1 cellular context compared by ENCODE assay signal in the genomic region with DNA sequence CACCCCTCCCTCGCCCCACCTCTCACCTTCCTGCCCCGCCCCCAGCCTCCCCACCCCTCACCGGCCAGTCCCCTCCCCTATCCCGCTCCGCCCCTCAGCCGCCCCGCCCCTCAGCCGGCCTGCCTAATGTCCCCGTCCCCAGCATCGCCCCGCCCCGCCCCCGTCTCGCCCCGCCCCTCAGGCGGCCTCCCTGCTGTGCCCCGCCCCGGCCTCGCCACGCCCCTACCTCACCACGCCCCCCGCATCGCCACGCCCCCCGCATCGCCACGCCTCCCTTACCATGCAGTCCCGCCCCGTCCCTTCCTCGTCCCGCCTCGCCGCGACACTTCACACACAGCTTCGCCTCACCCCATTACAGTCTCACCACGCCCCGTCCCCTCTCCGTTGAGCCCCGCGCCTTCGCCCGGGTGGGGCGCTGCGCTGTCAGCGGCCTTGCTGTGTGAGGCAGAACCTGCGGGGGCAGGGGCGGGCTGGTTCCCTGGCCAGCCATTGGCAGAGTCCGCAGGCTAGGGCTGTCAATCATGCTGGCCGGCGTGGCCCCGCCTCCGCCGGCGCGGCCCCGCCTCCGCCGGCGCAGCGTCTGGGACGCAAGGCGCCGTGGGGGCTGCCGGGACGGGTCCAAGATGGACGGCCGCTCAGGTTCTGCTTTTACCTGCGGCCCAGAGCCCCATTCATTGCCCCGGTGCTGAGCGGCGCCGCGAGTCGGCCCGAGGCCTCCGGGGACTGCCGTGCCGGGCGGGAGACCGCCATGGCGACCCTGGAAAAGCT.
TF ChIP-seq lines count a peak whose summit lies in the region.

A gene (plus strand): TSS at position 604 of the 768 bp plus-strand sequence. CDS start 145 bp downstream, at position 749.
A gene (minus strand): TSS at position 461 of the 768 bp plus-strand sequence.

TF ChIP-seq in GM12878, 131 proteins besides CTCF, POLR2A, EP300 and RAD21 (continued from another document and continues in another):
- TF ChIP-seq, protein P1, sequence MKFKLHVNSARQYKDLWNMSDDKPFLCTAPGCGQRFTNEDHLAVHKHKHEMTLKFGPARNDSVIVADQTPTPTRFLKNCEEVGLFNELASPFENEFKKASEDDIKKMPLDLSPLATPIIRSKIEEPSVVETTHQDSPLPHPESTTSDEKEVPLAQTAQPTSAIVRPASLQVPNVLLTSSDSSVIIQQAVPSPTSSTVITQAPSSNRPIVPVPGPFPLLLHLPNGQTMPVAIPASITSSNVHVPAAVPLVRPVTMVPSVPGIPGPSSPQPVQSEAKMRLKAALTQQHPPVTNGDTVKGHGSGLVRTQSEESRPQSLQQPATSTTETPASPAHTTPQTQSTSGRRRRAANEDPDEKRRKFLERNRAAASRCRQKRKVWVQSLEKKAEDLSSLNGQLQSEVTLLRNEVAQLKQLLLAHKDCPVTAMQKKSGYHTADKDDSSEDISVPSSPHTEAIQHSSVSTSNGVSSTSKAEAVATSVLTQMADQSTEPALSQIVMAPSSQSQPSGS (IDR thresholded peaks at IDR 0.05; ENCODE audit: low read length) = no peak
- TF ChIP-seq, protein P2, sequence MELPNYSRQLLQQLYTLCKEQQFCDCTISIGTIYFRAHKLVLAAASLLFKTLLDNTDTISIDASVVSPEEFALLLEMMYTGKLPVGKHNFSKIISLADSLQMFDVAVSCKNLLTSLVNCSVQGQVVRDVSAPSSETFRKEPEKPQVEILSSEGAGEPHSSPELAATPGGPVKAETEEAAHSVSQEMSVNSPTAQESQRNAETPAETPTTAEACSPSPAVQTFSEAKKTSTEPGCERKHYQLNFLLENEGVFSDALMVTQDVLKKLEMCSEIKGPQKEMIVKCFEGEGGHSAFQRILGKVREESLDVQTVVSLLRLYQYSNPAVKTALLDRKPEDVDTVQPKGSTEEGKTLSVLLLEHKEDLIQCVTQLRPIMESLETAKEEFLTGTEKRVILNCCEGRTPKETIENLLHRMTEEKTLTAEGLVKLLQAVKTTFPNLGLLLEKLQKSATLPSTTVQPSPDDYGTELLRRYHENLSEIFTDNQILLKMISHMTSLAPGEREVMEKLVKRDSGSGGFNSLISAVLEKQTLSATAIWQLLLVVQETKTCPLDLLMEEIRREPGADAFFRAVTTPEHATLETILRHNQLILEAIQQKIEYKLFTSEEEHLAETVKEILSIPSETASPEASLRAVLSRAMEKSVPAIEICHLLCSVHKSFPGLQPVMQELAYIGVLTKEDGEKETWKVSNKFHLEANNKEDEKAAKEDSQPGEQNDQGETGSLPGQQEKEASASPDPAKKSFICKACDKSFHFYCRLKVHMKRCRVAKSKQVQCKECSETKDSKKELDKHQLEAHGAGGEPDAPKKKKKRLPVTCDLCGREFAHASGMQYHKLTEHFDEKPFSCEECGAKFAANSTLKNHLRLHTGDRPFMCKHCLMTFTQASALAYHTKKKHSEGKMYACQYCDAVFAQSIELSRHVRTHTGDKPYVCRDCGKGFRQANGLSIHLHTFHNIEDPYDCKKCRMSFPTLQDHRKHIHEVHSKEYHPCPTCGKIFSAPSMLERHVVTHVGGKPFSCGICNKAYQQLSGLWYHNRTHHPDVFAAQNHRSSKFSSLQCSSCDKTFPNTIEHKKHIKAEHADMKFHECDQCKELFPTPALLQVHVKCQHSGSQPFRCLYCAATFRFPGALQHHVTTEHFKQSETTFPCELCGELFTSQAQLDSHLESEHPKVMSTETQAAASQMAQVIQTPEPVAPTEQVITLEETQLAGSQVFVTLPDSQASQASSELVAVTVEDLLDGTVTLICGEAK (IDR thresholded peaks at IDR 0.05; ENCODE audit: borderline replicate concordance) = no peak
- no peak for TF ChIP-seq ZNF384 (IDR thresholded peaks at IDR 0.05; ENCODE audit: borderline replicate concordance, low read depth, low read length)
- TF ChIP-seq YBX1 (IDR thresholded peaks at IDR 0.05) = no peak
- no peak for TF ChIP-seq IKZF2 (IDR thresholded peaks at IDR 0.05)
- TF ChIP-seq, protein P3, sequence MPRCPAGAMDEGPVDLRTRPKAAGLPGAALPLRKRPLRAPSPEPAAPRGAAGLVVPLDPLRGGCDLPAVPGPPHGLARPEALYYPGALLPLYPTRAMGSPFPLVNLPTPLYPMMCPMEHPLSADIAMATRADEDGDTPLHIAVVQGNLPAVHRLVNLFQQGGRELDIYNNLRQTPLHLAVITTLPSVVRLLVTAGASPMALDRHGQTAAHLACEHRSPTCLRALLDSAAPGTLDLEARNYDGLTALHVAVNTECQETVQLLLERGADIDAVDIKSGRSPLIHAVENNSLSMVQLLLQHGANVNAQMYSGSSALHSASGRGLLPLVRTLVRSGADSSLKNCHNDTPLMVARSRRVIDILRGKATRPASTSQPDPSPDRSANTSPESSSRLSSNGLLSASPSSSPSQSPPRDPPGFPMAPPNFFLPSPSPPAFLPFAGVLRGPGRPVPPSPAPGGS (IDR thresholded peaks at IDR 0.05; ENCODE audit: borderline replicate concordance, insufficient read depth, low read depth, low read length, poor library complexity, severe bottlenecking) = no peak
- no peak for TF ChIP-seq KDM1A (IDR thresholded peaks at IDR 0.05; ENCODE audit: borderline replicate concordance)
- no peak for TF ChIP-seq SMAD1 (IDR thresholded peaks at IDR 0.05; ENCODE audit: low read depth, partially characterized antibody)
- no peak; the same call in 2 of the 3 replicates for TF ChIP-seq POU2F2 (IDR thresholded peaks at IDR 0.05; ENCODE audit: borderline replicate concordance, low read depth, low read length)
- no peak for TF ChIP-seq CBX3 (IDR thresholded peaks at IDR 0.05; ENCODE audit: borderline replicate concordance, low read depth)
- peak; percentile 96 for TF ChIP-seq YY1 (IDR thresholded peaks at IDR 0.05; ENCODE audit: low read depth, low read length)
- TF ChIP-seq NR2F1 (conservative IDR thresholded peaks at IDR 0.05) = 0 out of 2 replicates have a peak, but pooled peaks have one; percentile 28
- no peak for TF ChIP-seq MEF2A (IDR thresholded peaks at IDR 0.05; ENCODE audit: insufficient read depth, low read depth, low read length)
- TF ChIP-seq FOS (IDR thresholded peaks at IDR 0.05; ENCODE audit: borderline replicate concordance, extremely low read depth, insufficient read length) = no peak
- TF ChIP-seq, protein P4, sequence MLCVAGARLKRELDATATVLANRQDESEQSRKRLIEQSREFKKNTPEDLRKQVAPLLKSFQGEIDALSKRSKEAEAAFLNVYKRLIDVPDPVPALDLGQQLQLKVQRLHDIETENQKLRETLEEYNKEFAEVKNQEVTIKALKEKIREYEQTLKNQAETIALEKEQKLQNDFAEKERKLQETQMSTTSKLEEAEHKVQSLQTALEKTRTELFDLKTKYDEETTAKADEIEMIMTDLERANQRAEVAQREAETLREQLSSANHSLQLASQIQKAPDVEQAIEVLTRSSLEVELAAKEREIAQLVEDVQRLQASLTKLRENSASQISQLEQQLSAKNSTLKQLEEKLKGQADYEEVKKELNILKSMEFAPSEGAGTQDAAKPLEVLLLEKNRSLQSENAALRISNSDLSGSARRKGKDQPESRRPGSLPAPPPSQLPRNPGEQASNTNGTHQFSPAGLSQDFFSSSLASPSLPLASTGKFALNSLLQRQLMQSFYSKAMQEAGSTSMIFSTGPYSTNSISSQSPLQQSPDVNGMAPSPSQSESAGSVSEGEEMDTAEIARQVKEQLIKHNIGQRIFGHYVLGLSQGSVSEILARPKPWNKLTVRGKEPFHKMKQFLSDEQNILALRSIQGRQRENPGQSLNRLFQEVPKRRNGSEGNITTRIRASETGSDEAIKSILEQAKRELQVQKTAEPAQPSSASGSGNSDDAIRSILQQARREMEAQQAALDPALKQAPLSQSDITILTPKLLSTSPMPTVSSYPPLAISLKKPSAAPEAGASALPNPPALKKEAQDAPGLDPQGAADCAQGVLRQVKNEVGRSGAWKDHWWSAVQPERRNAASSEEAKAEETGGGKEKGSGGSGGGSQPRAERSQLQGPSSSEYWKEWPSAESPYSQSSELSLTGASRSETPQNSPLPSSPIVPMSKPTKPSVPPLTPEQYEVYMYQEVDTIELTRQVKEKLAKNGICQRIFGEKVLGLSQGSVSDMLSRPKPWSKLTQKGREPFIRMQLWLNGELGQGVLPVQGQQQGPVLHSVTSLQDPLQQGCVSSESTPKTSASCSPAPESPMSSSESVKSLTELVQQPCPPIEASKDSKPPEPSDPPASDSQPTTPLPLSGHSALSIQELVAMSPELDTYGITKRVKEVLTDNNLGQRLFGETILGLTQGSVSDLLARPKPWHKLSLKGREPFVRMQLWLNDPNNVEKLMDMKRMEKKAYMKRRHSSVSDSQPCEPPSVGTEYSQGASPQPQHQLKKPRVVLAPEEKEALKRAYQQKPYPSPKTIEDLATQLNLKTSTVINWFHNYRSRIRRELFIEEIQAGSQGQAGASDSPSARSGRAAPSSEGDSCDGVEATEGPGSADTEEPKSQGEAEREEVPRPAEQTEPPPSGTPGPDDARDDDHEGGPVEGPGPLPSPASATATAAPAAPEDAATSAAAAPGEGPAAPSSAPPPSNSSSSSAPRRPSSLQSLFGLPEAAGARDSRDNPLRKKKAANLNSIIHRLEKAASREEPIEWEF (IDR thresholded peaks at IDR 0.05; ENCODE audit: insufficient replicate concordance, low read depth, low read length) = no peak
- no peak for TF ChIP-seq RBBP5 (conservative IDR thresholded peaks at IDR 0.05)
- no peak for TF ChIP-seq SUZ12 (IDR thresholded peaks at IDR 0.05; ENCODE audit: unreplicated experiment)
- no peak for TF ChIP-seq TCF3 (IDR thresholded peaks at IDR 0.05; ENCODE audit: borderline replicate concordance, insufficient read depth, low read depth, low read length)
- TF ChIP-seq, protein P5, sequence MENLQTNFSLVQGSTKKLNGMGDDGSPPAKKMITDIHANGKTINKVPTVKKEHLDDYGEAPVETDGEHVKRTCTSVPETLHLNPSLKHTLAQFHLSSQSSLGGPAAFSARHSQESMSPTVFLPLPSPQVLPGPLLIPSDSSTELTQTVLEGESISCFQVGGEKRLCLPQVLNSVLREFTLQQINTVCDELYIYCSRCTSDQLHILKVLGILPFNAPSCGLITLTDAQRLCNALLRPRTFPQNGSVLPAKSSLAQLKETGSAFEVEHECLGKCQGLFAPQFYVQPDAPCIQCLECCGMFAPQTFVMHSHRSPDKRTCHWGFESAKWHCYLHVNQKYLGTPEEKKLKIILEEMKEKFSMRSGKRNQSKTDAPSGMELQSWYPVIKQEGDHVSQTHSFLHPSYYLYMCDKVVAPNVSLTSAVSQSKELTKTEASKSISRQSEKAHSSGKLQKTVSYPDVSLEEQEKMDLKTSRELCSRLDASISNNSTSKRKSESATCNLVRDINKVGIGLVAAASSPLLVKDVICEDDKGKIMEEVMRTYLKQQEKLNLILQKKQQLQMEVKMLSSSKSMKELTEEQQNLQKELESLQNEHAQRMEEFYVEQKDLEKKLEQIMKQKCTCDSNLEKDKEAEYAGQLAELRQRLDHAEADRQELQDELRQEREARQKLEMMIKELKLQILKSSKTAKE (IDR thresholded peaks at IDR 0.05; ENCODE audit: low read depth, poor library complexity, severe bottlenecking) = no peak
- TF ChIP-seq SPI1 (IDR thresholded peaks at IDR 0.05; ENCODE audit: borderline replicate concordance, insufficient read depth, low read depth, low read length) = no peak
- TF ChIP-seq ZNF207 (IDR thresholded peaks at IDR 0.05; ENCODE audit: borderline replicate concordance) = peak; percentile 72; the same call in 1 of the 2 replicates
- TF ChIP-seq, protein P6, sequence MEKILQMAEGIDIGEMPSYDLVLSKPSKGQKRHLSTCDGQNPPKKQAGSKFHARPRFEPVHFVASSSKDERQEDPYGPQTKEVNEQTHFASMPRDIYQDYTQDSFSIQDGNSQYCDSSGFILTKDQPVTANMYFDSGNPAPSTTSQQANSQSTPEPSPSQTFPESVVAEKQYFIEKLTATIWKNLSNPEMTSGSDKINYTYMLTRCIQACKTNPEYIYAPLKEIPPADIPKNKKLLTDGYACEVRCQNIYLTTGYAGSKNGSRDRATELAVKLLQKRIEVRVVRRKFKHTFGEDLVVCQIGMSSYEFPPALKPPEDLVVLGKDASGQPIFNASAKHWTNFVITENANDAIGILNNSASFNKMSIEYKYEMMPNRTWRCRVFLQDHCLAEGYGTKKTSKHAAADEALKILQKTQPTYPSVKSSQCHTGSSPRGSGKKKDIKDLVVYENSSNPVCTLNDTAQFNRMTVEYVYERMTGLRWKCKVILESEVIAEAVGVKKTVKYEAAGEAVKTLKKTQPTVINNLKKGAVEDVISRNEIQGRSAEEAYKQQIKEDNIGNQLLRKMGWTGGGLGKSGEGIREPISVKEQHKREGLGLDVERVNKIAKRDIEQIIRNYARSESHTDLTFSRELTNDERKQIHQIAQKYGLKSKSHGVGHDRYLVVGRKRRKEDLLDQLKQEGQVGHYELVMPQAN (conservative IDR thresholded peaks at IDR 0.05) = peak; percentile 64
- peak; percentile 91 for TF ChIP-seq SP1 (IDR thresholded peaks at IDR 0.05; ENCODE audit: low read depth, low read length)
- no peak for TF ChIP-seq ZNF24 (IDR thresholded peaks at IDR 0.05)
- TF ChIP-seq, protein P7, sequence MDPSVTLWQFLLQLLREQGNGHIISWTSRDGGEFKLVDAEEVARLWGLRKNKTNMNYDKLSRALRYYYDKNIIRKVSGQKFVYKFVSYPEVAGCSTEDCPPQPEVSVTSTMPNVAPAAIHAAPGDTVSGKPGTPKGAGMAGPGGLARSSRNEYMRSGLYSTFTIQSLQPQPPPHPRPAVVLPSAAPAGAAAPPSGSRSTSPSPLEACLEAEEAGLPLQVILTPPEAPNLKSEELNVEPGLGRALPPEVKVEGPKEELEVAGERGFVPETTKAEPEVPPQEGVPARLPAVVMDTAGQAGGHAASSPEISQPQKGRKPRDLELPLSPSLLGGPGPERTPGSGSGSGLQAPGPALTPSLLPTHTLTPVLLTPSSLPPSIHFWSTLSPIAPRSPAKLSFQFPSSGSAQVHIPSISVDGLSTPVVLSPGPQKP (IDR thresholded peaks at IDR 0.05; ENCODE audit: low read depth, low read length) = no peak
- peak; percentile 37 for TF ChIP-seq IKZF1 (conservative IDR thresholded peaks at IDR 0.05)
- TF ChIP-seq, protein P8, sequence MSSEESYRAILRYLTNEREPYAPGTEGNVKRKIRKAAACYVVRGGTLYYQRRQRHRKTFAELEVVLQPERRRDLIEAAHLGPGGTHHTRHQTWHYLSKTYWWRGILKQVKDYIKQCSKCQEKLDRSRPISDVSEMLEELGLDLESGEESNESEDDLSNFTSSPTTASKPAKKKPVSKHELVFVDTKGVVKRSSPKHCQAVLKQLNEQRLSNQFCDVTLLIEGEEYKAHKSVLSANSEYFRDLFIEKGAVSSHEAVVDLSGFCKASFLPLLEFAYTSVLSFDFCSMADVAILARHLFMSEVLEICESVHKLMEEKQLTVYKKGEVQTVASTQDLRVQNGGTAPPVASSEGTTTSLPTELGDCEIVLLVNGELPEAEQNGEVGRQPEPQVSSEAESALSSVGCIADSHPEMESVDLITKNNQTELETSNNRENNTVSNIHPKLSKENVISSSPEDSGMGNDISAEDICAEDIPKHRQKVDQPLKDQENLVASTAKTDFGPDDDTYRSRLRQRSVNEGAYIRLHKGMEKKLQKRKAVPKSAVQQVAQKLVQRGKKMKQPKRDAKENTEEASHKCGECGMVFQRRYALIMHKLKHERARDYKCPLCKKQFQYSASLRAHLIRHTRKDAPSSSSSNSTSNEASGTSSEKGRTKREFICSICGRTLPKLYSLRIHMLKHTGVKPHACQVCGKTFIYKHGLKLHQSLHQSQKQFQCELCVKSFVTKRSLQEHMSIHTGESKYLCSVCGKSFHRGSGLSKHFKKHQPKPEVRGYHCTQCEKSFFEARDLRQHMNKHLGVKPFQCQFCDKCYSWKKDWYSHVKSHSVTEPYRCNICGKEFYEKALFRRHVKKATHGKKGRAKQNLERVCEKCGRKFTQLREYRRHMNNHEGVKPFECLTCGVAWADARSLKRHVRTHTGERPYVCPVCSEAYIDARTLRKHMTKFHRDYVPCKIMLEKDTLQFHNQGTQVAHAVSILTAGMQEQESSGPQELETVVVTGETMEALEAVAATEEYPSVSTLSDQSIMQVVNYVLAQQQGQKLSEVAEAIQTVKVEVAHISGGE (CRISPR knock-in tag; IDR thresholded peaks at IDR 0.05) = no peak
- TF ChIP-seq MEF2B (IDR thresholded peaks at IDR 0.05; ENCODE audit: partially characterized antibody, poor library complexity, severe bottlenecking) = no peak
